Comparison of ENCODE assay signal across 18 cellular contexts in genomic region chr7:139718859-139719258, GRCh38. TPM values are rescaled to one million over a fixed set of nuclear protein-coding genes. Genes with fewer than 3 reads are reported as not detected.
A peak's percentile ranks its signal among the peaks of the same experiment; 100 is the strongest.
DNase-seq lines count a peak whose midpoint lies in the region; ATAC-seq and TF ChIP-seq lines count a peak whose summit lies in the region.
"Had no signal": no experiment of that assay in that cellular context is flagged by ENCODE, and none has a peak within 500 bp of the region (broad histone marks: within the 10 kb centered on the region; RNA-seq: fewer than 3 reads in every experiment).

No MANE protein-coding gene starts in this region.

- TF ChIP-seq POLR2A in lower leg skin (IDR thresholded peaks at IDR 0.05) = no peak
- no peak for TF ChIP-seq POLR2A in transverse colon (IDR thresholded peaks at IDR 0.05)

- no peak for TF ChIP-seq EP300 in transverse colon (IDR thresholded peaks at IDR 0.05; ENCODE audit: low read depth)

- no peaks in the 10 kb centered on the region for H3K27me3 ChIP-seq in right cardiac atrium (ENCODE audit: control insufficient read depth, insufficient read depth)
- no peaks in the 10 kb centered on the region for H3K27me3 ChIP-seq in transverse colon
- H3K27me3 ChIP-seq: MG63 had no signal

- ATAC-seq in Right ventricle myocardium superior (ENCODE audit: poor library complexity) (peak; percentile 20), right cardiac atrium (no peak)
- ATAC-seq: SK-N-SH treated with all-trans-retinoic acid at 6 μM for 48 hours had no signal

- H3K36me3 ChIP-seq in transverse colon = peaks cover 0 to 17% (median 6%) of the 10 kb centered on the region in 4 donors

- WGBS in right cardiac atrium = 84% methylated on average over 9 of the region's 9 CpGs
- WGBS in lower leg skin, 2 donors = 88 to 92% methylated on average over 9 of the region's 9 CpGs
- WGBS in transverse colon (ENCODE audit: low coverage in 1 of 2), 2 donors = 76 to 82% methylated on average over 9 of the region's 9 CpGs

- DNase-seq in Right ventricle myocardium superior (no peak), right cardiac atrium (no peak), SKM-1 treated with dmso at 0.1 percent for 144 hours (lab: John Stamatoyannopoulos, UW; ENCODE audit: unreplicated experiment) (peak; percentile 98), lower leg skin (ENCODE audit: low spot score in 2 of 2) (peak; percentile 45 to 56), transverse colon (peak; percentile 10), NCI-H345 treated with DMSO at 0.1 percent for 48 hours (lab: John Stamatoyannopoulos, UW; ENCODE audit: unreplicated experiment) (no peak), NCI-H526 treated with DMSO at 0.1 percent for 48 hours (lab: John Stamatoyannopoulos, UW) (no peak)
- no peak for DNase-seq in activated CD8-positive, alpha-beta memory T cell treated with anti-CD3 and anti-CD28 coated beads for 24 hours
- DNase-seq: activated CD4-positive, alpha-beta T cell treated with anti-CD3 and anti-CD28 coated beads for 48 hours; activated naive CD8-positive, alpha-beta T cell treated with anti-CD3 and anti-CD28 coated beads, Interleukin-2, amount 10 ng/mL, durations not matched to agents 7 days and 5 days; C1 segment of cervical spinal cord; glutamatergic neuron; IMR-90; left cardiac atrium; MG63; NCI-H187; NCI-H774 had no signal

- no peak for TF ChIP-seq CTCF in lower leg skin (IDR thresholded peaks at IDR 0.05)
- no peak for TF ChIP-seq CTCF in transverse colon (IDR thresholded peaks at IDR 0.05)

- H3K4me1 ChIP-seq in right cardiac atrium (ENCODE audit: control insufficient read depth, insufficient read depth, low read length) (peaks cover 18% of the 10 kb centered on the region), transverse colon (peaks cover 26 to 42% (median 33%) of the 10 kb centered on the region in 4 donors)

- H3K4me3 ChIP-seq in right cardiac atrium (ENCODE audit: low read length) (no peak overlapping the region), lower leg skin (ENCODE audit: low read depth, poor library complexity, severe bottlenecking) (no peak overlapping the region), transverse colon (no peak overlapping the region)
- H3K4me3 ChIP-seq: MG63 had no signal

- in situ Hi-C loops in transverse colon (cut with MboI; ENCODE audit: low pct_ligation_motif_present in 1 of 4, low pct_unique_long_range_greater_than_20kb in 1 of 4, low sequenced_read_pairs in 3 of 4) = no loop called here

- no peaks in the 10 kb centered on the region for H3K9me3 ChIP-seq in right cardiac atrium (ENCODE audit: control insufficient read depth, low read length)
- no peaks in the 10 kb centered on the region for H3K9me3 ChIP-seq in transverse colon
- H3K9me3 ChIP-seq: MG63 had no signal

- H3K27ac ChIP-seq in right cardiac atrium (ENCODE audit: low read length) = no peak overlapping the region
- H3K27ac ChIP-seq in transverse colon = peak overlapping the region in 1 of 4 donors; percentile 28

- intact Hi-C loops in Right ventricle myocardium superior (cut with DNase I) = no loop called here
- intact Hi-C loops in right cardiac atrium (cut with DNase I) = no loop called here
- intact Hi-C loops in lower leg skin (cut with DNase I; ENCODE audit: low total_unique reads) = no loop called here
- intact Hi-C loops in transverse colon (cut with DNase I; ENCODE audit: low total_unique reads) = no loop called here

RNA-seq across cellular contexts. Expression of gene HIPK2, which starts 58.9 kb away (rescaled TPM):
- total RNA-seq in Right ventricle myocardium superior = 88.5 TPM
- total RNA-seq in right cardiac atrium = 100 to 1,000 TPM in 2 of 4 donors, 10 to 100 TPM in 2; 92.6 to 131 (median 113) TPM
- 72.1 TPM for polyA plus RNA-seq in right cardiac atrium
- 10 to 100 TPM in 2 of 4 donors, 1 to 10 TPM in 2; 4.5 to 14.9 (median 10.4) TPM for total RNA-seq in lower leg skin
- total RNA-seq in transverse colon = 10 to 100 TPM; 27.3 to 40.3 (median 33.6) TPM

Comparison
In these comparisons a context has a peak if more than half of its experiments do, and no peak if none do; other contexts are left out.
1. DNase-seq: peak in SKM-1 treated with dmso at 0.1 percent for 144 hours (single experiment), lower leg skin (2 of 2) and transverse colon (single experiment); none in Right ventricle myocardium superior (single experiment), right cardiac atrium (0 of 3), NCI-H345 treated with DMSO at 0.1 percent for 48 hours (single experiment), activated CD8-positive, alpha-beta memory T cell treated with anti-CD3 and anti-CD28 coated beads for 24 hours (single experiment) and NCI-H526 treated with DMSO at 0.1 percent for 48 hours (single experiment).